Comparison of ENCODE assay signal across 8 cellular contexts in genomic region chr20:38222231-38222922, GRCh38.
DNase-seq lines count a peak whose midpoint lies in the region; ATAC-seq lines count a peak whose summit lies in the region.

No MANE protein-coding gene starts in this region.

- H3K4me1 Mint-ChIP-seq in stimulated activated effector memory CD8-positive, alpha-beta T cell treated with anti-CD3 and anti-CD28 coated beads, Interleukin-12 subunit alpha, Interleukin-12 subunit beta, amount 100 ng/mL, for 72 hours, result peaks cover 16% of the 10 kb centered on the region

- no peak for ATAC-seq in activated CD4-positive, CD25-positive, alpha-beta regulatory T cell treated with anti-CD3 and anti-CD28 coated beads, Interleukin-2, amount 50 U/mL, for 24 hours
- peak; percentile 19 for ATAC-seq in stimulated activated effector memory CD8-positive, alpha-beta T cell treated with anti-CD3 and anti-CD28 coated beads, Interleukin-12 subunit alpha, Interleukin-12 subunit beta, amount 100 ng/mL, for 72 hours
- no peak for ATAC-seq in HG02884 (IDR thresholded peaks at IDR 0.05; ENCODE audit: unreplicated experiment)

- no peak overlapping the region for H3K27ac Mint-ChIP-seq in stimulated activated effector memory CD8-positive, alpha-beta T cell treated with anti-CD3 and anti-CD28 coated beads, Interleukin-12 subunit alpha, Interleukin-12 subunit beta, amount 100 ng/mL, for 72 hours

- no peaks in the 10 kb centered on the region for H3K36me3 Mint-ChIP-seq in stimulated activated effector memory CD8-positive, alpha-beta T cell treated with anti-CD3 and anti-CD28 coated beads, Interleukin-12 subunit alpha, Interleukin-12 subunit beta, amount 100 ng/mL, for 72 hours

- no peaks in the 10 kb centered on the region for H3K9me3 Mint-ChIP-seq in stimulated activated effector memory CD8-positive, alpha-beta T cell treated with anti-CD3 and anti-CD28 coated beads, Interleukin-12 subunit alpha, Interleukin-12 subunit beta, amount 100 ng/mL, for 72 hours

- DNase-seq in activated CD4-positive, CD25-positive, alpha-beta regulatory T cell treated with anti-CD3 and anti-CD28 coated beads, Interleukin-2, amount 50 U/mL, for 16 hours (ENCODE audit: low read depth, low spot score), result peak; percentile 10
- DNase-seq in NCI-H2227 treated with DMSO at 0.1 percent for 48 hours (lab: John Stamatoyannopoulos, UW), result peak; percentile 18
- peak; percentile 29 to 41 for DNase-seq in activated CD4-positive, alpha-beta T cell treated with anti-CD3 and anti-CD28 coated beads, Interleukin-2, amount 50 U/mL, for 4 hours
- DNase-seq in ecto neural progenitor cell (ENCODE audit: low spot score), result peak; percentile 85
- DNase-seq in medulla oblongata (ENCODE audit: extremely low spot score), result peak; percentile 57
- peak; percentile 59 to 85 for DNase-seq in stimulated activated effector memory CD8-positive, alpha-beta T cell treated with anti-CD3 and anti-CD28 coated beads, Interleukin-12 subunit alpha, Interleukin-12 subunit beta, amount 100 ng/mL, for 72 hours (ENCODE audit: low spot score in 2 of 2)

- no peak overlapping the region for H3K4me3 Mint-ChIP-seq in stimulated activated effector memory CD8-positive, alpha-beta T cell treated with anti-CD3 and anti-CD28 coated beads, Interleukin-12 subunit alpha, Interleukin-12 subunit beta, amount 100 ng/mL, for 72 hours

Comparison
In these comparisons a context has a peak if more than half of its experiments do, and no peak if none do; other contexts are left out.
1. DNase-seq: peak in every context shown above with its lines; median percentile 85 in ecto neural progenitor cell; 72 in stimulated activated effector memory CD8-positive, alpha-beta T cell treated with anti-CD3 and anti-CD28 coated beads, Interleukin-12 subunit alpha, Interleukin-12 subunit beta, amount 100 ng/mL, for 72 hours; 57 in medulla oblongata; 35 in activated CD4-positive, alpha-beta T cell treated with anti-CD3 and anti-CD28 coated beads, Interleukin-2, amount 50 U/mL, for 4 hours; 18 in NCI-H2227 treated with DMSO at 0.1 percent for 48 hours; 10 in activated CD4-positive, CD25-positive, alpha-beta regulatory T cell treated with anti-CD3 and anti-CD28 coated beads, Interleukin-2, amount 50 U/mL, for 16 hours.